16 cellular contexts compared by ENCODE assay signal in genomic region chr13:41271456-41272285, GRCh38. TPM values are rescaled to one million over a fixed set of nuclear protein-coding genes. Genes with fewer than 3 reads are reported as not detected.
A peak's percentile ranks its signal among the peaks of the same experiment; 100 is the strongest.
DNase-seq lines count a peak whose midpoint lies in the region; ATAC-seq and TF ChIP-seq lines count a peak whose summit lies in the region.
"Had no signal": no experiment of that assay in that cellular context is flagged by ENCODE, and none has a peak within 500 bp of the region (broad histone marks: within the 10 kb centered on the region; RNA-seq: fewer than 3 reads in every experiment).

No MANE protein-coding gene starts in this region.

- H3K4me2 ChIP-seq in BLaER1 treated with 17β-estradiol and CSF1 and Interleukin-3, amounts not matched to agents 10 nM and 100 nM, result peak overlapping the region; percentile 13 to 47 (median 30); a peak in 18 of 22 replicates
- peak overlapping the region; percentile 8 for H3K4me2 ChIP-seq in DND-41 (ENCODE audit: insufficient read depth, low read length)

- peaks cover 51 to 78% (median 63%) of the 10 kb centered on the region in 11 experiments for H3K9me3 ChIP-seq in BLaER1 treated with 17β-estradiol and CSF1 and Interleukin-3, amounts not matched to agents 10 nM and 100 nM (replicated peaks in 1 of 11)
- H3K9me3 ChIP-seq in DND-41 (ENCODE audit: insufficient read depth, low read length, severe bottlenecking) (peaks cover 38% of the 10 kb centered on the region), mucosa of descending colon (peaks cover 22% of the 10 kb centered on the region), thyroid gland (no peaks in the 10 kb centered on the region)
- H3K9me3 ChIP-seq: ascending aorta, psoas muscle had no signal

- no peak for TF ChIP-seq POLR2A in thyroid gland (IDR thresholded peaks at IDR 0.05)

- POLR2A ChIA-PET in T-cell (lab: Charles Lee), result interaction anchor here in 1 of 2 donors (1.4 kb wide), 1 partner anchor 44 kb away, joined by 3 read pairs; no protein-coding TSS in a partner anchor

- no peaks in the 10 kb centered on the region for H4K20me1 ChIP-seq in BLaER1 treated with 17β-estradiol and CSF1 and Interleukin-3, amounts not matched to agents 10 nM and 100 nM
- no peaks in the 10 kb centered on the region for H4K20me1 ChIP-seq in DND-41 (ENCODE audit: insufficient read depth, low read length)

- H3K9me3 Mint-ChIP-seq in T-cell, result peaks cover 0 to 7% (median 4%) of the 10 kb centered on the region in 3 donors
- no peaks in the 10 kb centered on the region for H3K9me3 Mint-ChIP-seq in effector memory CD8-positive, alpha-beta T cell
- no peaks in the 10 kb centered on the region for H3K9me3 Mint-ChIP-seq in osteocyte (ENCODE audit: unreplicated experiment)

- H2AFZ ChIP-seq in DND-41 (ENCODE audit: low read depth, low read length), result peak overlapping the region; percentile 46

- no peaks in the 10 kb centered on the region for H3K79me2 ChIP-seq in DND-41 (ENCODE audit: insufficient read depth, low read length)

- TF ChIP-seq CTCF in DND-41 (IDR thresholded peaks at IDR 0.05; ENCODE audit: borderline replicate concordance, extremely low read depth, low read length, poor library complexity, severe bottlenecking) (no peak), mucosa of descending colon (IDR thresholded peaks at IDR 0.05) (no peak), osteocyte (IDR thresholded peaks at IDR 0.05) (no peak), thyroid gland (IDR thresholded peaks at IDR 0.05) (no peak)

- H3K36me3 ChIP-seq in BLaER1 treated with 17β-estradiol and CSF1 and Interleukin-3, amounts not matched to agents 10 nM and 100 nM, result peaks cover 0 to 3% (median 0%) of the 10 kb centered on the region in 11 experiments; a peak in 1 of 22 replicates
- H3K36me3 ChIP-seq in DND-41 (ENCODE audit: insufficient read depth, low read length) (no peaks in the 10 kb centered on the region), mucosa of descending colon (ENCODE audit: low read depth) (no peaks in the 10 kb centered on the region), thyroid gland (no peaks in the 10 kb centered on the region)
- H3K36me3 ChIP-seq: ascending aorta had no signal

- H3K27ac Mint-ChIP-seq in T-cell (peak overlapping the region; percentile 96 to 97), osteocyte (ENCODE audit: unreplicated experiment) (no peak overlapping the region)
- peak overlapping the region; percentile 72 to 78 for H3K27ac Mint-ChIP-seq in effector memory CD8-positive, alpha-beta T cell

- CTCF ChIA-PET in T-cell (lab: Charles Lee), result no interaction called here

- intact Hi-C loops in mucosa of descending colon (cut with DNase I, micrococcal nuclease) (no loop called here), thyroid gland (cut with DNase I) (no loop called here)

- peak overlapping the region in 1 of 10 experiments; percentile 3; a peak in 1 of 20 replicates for H3K4me3 ChIP-seq in BLaER1 treated with 17β-estradiol and CSF1 and Interleukin-3, amounts not matched to agents 10 nM and 100 nM
- H3K4me3 ChIP-seq in DND-41 (ENCODE audit: low read depth in 1 of 2, low read length in 2 of 2), result no peak overlapping the region
- no peak overlapping the region for H3K4me3 ChIP-seq in mucosa of descending colon
- no peak overlapping the region for H3K4me3 ChIP-seq in thyroid gland (replicated peaks in 1 of 3)
- H3K4me3 ChIP-seq: ascending aorta, psoas muscle had no signal

- H3K4me3 Mint-ChIP-seq in T-cell (peak overlapping the region in 2 of 3 donors; percentile 49 to 69), osteocyte (ENCODE audit: unreplicated experiment) (no peak overlapping the region)
- H3K4me3 Mint-ChIP-seq in effector memory CD8-positive, alpha-beta T cell, result no peak overlapping the region
- H3K4me3 Mint-ChIP-seq: H9 had no signal

- H3K36me3 Mint-ChIP-seq in T-cell (no peaks in the 10 kb centered on the region), osteocyte (ENCODE audit: unreplicated experiment) (no peaks in the 10 kb centered on the region)
- H3K36me3 Mint-ChIP-seq in effector memory CD8-positive, alpha-beta T cell (ENCODE audit: insufficient read depth), result no peaks in the 10 kb centered on the region

- DNase-seq in DND-41 (peak; percentile 15), T-cell (peak in 13 of 34 experiments; percentile 1 to 49 (median 14)), amniotic stem cell (lab: John Stamatoyannopoulos, UW) (no peak), mucosa of descending colon (no peak), osteocyte (ENCODE audit: extremely low spot score, unreplicated experiment) (no peak), thyroid gland (no peak)
- no peak for DNase-seq in effector memory CD8-positive, alpha-beta T cell
- DNase-seq: foreskin keratinocyte; H9; left ventricle myocardium superior; NCI-H748 treated with DMSO at 0.1 percent for 48 hours; psoas muscle; stimulated activated CD4-positive, alpha-beta T cell treated with anti-CD3 and anti-CD28 coated beads, Interleukin-15, amount 100 ng/mL, for 24 hours had no signal

- peak overlapping the region in 9 of 11 experiments; percentile 13 to 78 (median 60); a peak in 16 of 22 replicates for H3K27ac ChIP-seq in BLaER1 treated with 17β-estradiol and CSF1 and Interleukin-3, amounts not matched to agents 10 nM and 100 nM
- peak overlapping the region; percentile 44; the same call in 1 of the 2 replicates for H3K27ac ChIP-seq in DND-41 (ENCODE audit: low read length)
- no peak overlapping the region for H3K27ac ChIP-seq in thyroid gland
- H3K27ac ChIP-seq: ascending aorta, foreskin keratinocyte, psoas muscle had no signal

- peaks cover 21 to 29% (median 26%) of the 10 kb centered on the region in 3 donors for H3K4me1 Mint-ChIP-seq in T-cell
- peaks cover 8 to 9% of the 10 kb centered on the region in 2 donors for H3K4me1 Mint-ChIP-seq in effector memory CD8-positive, alpha-beta T cell (ENCODE audit: low read depth in 2 of 2)
- no peaks in the 10 kb centered on the region for H3K4me1 Mint-ChIP-seq in osteocyte (ENCODE audit: unreplicated experiment)

- no peaks in the 10 kb centered on the region for H3K27me3 ChIP-seq in BLaER1 treated with 17β-estradiol and CSF1 and Interleukin-3, amounts not matched to agents 10 nM and 100 nM
- H3K27me3 ChIP-seq in DND-41 (ENCODE audit: insufficient read depth, low read length, poor library complexity) (no peaks in the 10 kb centered on the region), thyroid gland (no peaks in the 10 kb centered on the region)
- H3K27me3 ChIP-seq: ascending aorta, foreskin keratinocyte had no signal

- 81 to 83% methylated on average over 6 of the region's 6 CpGs for WGBS in thyroid gland, 2 donors

- peak overlapping the region in 2 of 11 experiments; percentile 6 to 48; a peak in 3 of 22 replicates for H3K9ac ChIP-seq in BLaER1 treated with 17β-estradiol and CSF1 and Interleukin-3, amounts not matched to agents 10 nM and 100 nM
- no peak overlapping the region for H3K9ac ChIP-seq in DND-41 (ENCODE audit: low read depth, low read length)

- ATAC-seq in DND-41 (ENCODE audit: insufficient read depth, low read depth) (peak; percentile 59), T-cell (replicated peaks in 1 of 4) (peak; percentile 82 to 91 (median 86)), mucosa of descending colon (no peak)
- ATAC-seq in effector memory CD8-positive, alpha-beta T cell (replicated peaks), result no peak
- ATAC-seq: foreskin keratinocyte, left ventricle myocardium superior, psoas muscle, SK-N-SH treated with all-trans-retinoic acid at 6 μM for 48 hours had no signal

- H3K4me1 ChIP-seq in BLaER1 treated with 17β-estradiol and CSF1 and Interleukin-3, amounts not matched to agents 10 nM and 100 nM, result peaks cover 7 to 15% (median 11%) of the 10 kb centered on the region in 10 experiments; a peak in 17 of 20 replicates
- peaks cover 10% of the 10 kb centered on the region for H3K4me1 ChIP-seq in DND-41 (ENCODE audit: insufficient read depth, low read length)
- H3K4me1 ChIP-seq in mucosa of descending colon (ENCODE audit: low read depth), result no peaks in the 10 kb centered on the region
- H3K4me1 ChIP-seq in thyroid gland, result no peaks in the 10 kb centered on the region
- H3K4me1 ChIP-seq: ascending aorta, foreskin keratinocyte, psoas muscle had no signal

- H3K27me3 Mint-ChIP-seq in T-cell (no peaks in the 10 kb centered on the region), osteocyte (ENCODE audit: unreplicated experiment) (peaks cover 7% of the 10 kb centered on the region)
- no peaks in the 10 kb centered on the region for H3K27me3 Mint-ChIP-seq in effector memory CD8-positive, alpha-beta T cell

RNA-seq across cellular contexts. Expression of gene MTRF1, which starts 8.3 kb away (rescaled TPM):
- 10 to 100 TPM; 22.1 to 35.5 (median 26.6) TPM for total RNA-seq in T-cell
- 10 to 100 TPM; 13.4 to 15.5 (median 14.6) TPM for total RNA-seq in mucosa of descending colon
- total RNA-seq in osteocyte, result 9.8 and 12.9 TPM in 2 replicates
- total RNA-seq in thyroid gland, result 10 to 100 TPM in 3 of 4 donors, 1 to 10 TPM in 1; 9.3 to 22.2 (median 12.0) TPM

RNA-seq across cellular contexts. Expression of gene NAA16, which starts 39.4 kb away (rescaled TPM):
- total RNA-seq in T-cell, result 10 to 100 TPM; 45.7 to 93.7 (median 49.6) TPM
- 10 to 100 TPM; 11.0 to 18.6 (median 18.1) TPM for total RNA-seq in mucosa of descending colon
- 15.7 and 22.8 TPM in 2 replicates for total RNA-seq in osteocyte
- total RNA-seq in thyroid gland, result 10 to 100 TPM; 16.9 to 42.7 (median 19.0) TPM

Comparison
In these comparisons a context has a peak if more than half of its experiments do, and no peak if none do; other contexts are left out.
1. H3K27ac ChIP-seq: peak in BLaER1 treated with 17β-estradiol and CSF1 and Interleukin-3, amounts not matched to agents 10 nM and 100 nM (9 of 11) and DND-41 (single experiment); none in thyroid gland (0 of 3).
2. ATAC-seq: peak in DND-41 (single experiment) and T-cell (4 of 4); none in effector memory CD8-positive, alpha-beta T cell (single experiment) and mucosa of descending colon (single experiment).
3. H3K4me3 Mint-ChIP-seq: peak in T-cell (2 of 3); none in effector memory CD8-positive, alpha-beta T cell (0 of 2) and osteocyte (single experiment).